8 cellular contexts compared by ENCODE assay signal in genomic region chr12:30696103-30696408, GRCh38. TPM values are rescaled to one million over a fixed set of nuclear protein-coding genes. Genes with fewer than 3 reads are reported as not detected.
A peak's percentile ranks its signal among the peaks of the same experiment; 100 is the strongest.
DNase-seq lines count a peak whose midpoint lies in the region; ATAC-seq and TF ChIP-seq lines count a peak whose summit lies in the region.

No MANE protein-coding gene starts in this region.

- no peak overlapping the region for H3K9ac ChIP-seq in HUES64 (ENCODE audit: low read depth, low read length)

- H3K27ac ChIP-seq in HUES64 (ENCODE audit: low read depth, low read length), result no peak overlapping the region
- H3K27ac ChIP-seq in dorsolateral prefrontal cortex, result peak overlapping the region in 49 of 59 donors; percentile 4 to 92 (median 72)
- peak overlapping the region; percentile 66 for H3K27ac ChIP-seq in osteoblast (ENCODE audit: low read depth, low read length)

- peak overlapping the region; percentile 92 for H3K4me3 ChIP-seq in BE2C (ENCODE audit: low read depth, low read length)
- H3K4me3 ChIP-seq in HUES64 (ENCODE audit: low read length), result peak overlapping the region; percentile 96
- H3K4me3 ChIP-seq in dorsolateral prefrontal cortex, result peak overlapping the region; percentile 37 to 100 (median 95)
- H3K4me3 ChIP-seq in osteoblast (ENCODE audit: insufficient read depth, low read length), result peak overlapping the region; percentile 94

- TF ChIP-seq CTCF in BE2C (IDR thresholded peaks at IDR 0.05; ENCODE audit: low read depth, low read length) (no peak), dorsolateral prefrontal cortex (IDR thresholded peaks at IDR 0.05 in 54 of 56, conservative IDR thresholded peaks at IDR 0.05 in 2 of 56; ENCODE audit: low read depth in 1 of 56, partially characterized antibody in 56 of 56) (no peak), osteoblast (IDR thresholded peaks at IDR 0.05; ENCODE audit: extremely low read depth, low read depth, low read length) (no peak)

- peaks cover 6% of the 10 kb centered on the region for H4K20me1 ChIP-seq in osteoblast (ENCODE audit: insufficient read depth, low read length)

- whole genome bisulfite sequencing in HUES64, result 26% methylated on average over 4 of the region's 6 CpGs

- H3K79me2 ChIP-seq in osteoblast (ENCODE audit: insufficient read depth, low read length), result peaks cover 42% of the 10 kb centered on the region

- DNase-seq in BE2C, result no peak
- no peak for DNase-seq in dorsolateral prefrontal cortex
- DNase-seq in osteoblast (ENCODE audit: insufficient read length, low spot score, missing footprints), result no peak
- DNase-seq in NCI-H2029 treated with DMSO at 0.1 percent for 48 hours (lab: John Stamatoyannopoulos, UW), result no peak
- no peak for DNase-seq in T-helper 9 cell
- no peak for DNase-seq in AML-193 (lab: John Stamatoyannopoulos, UW)

- H3K36me3 ChIP-seq in BE2C (no peaks in the 10 kb centered on the region), HUES64 (ENCODE audit: insufficient read depth, low read length) (no peaks in the 10 kb centered on the region), osteoblast (ENCODE audit: insufficient read depth, low read length) (no peaks in the 10 kb centered on the region)

- peak overlapping the region; percentile 98 for H3K4me2 ChIP-seq in osteoblast (ENCODE audit: insufficient read depth, low read length)

- peaks cover 2% of the 10 kb centered on the region; the same call in 1 of the 2 replicates for H3K4me1 ChIP-seq in BE2C
- peaks cover 21% of the 10 kb centered on the region for H3K4me1 ChIP-seq in HUES64 (ENCODE audit: insufficient read depth, low read length)
- peaks cover 35% of the 10 kb centered on the region for H3K4me1 ChIP-seq in osteoblast (ENCODE audit: insufficient read depth, low read length)

- intact Hi-C loops in dorsolateral prefrontal cortex (cut with DNase I), result no loop called here

- no peaks in the 10 kb centered on the region for H3K9me3 ChIP-seq in BE2C
- H3K9me3 ChIP-seq in HUES64 (ENCODE audit: insufficient read depth, low read depth, low read length), result no peaks in the 10 kb centered on the region
- no peaks in the 10 kb centered on the region for H3K9me3 ChIP-seq in osteoblast (ENCODE audit: low read depth, low read length)

- H3K27me3 ChIP-seq in BE2C (no peaks in the 10 kb centered on the region), HUES64 (ENCODE audit: insufficient read depth, low read length) (no peaks in the 10 kb centered on the region), dorsolateral prefrontal cortex (no peaks in the 10 kb centered on the region), osteoblast (ENCODE audit: insufficient read depth, low read length) (no peaks in the 10 kb centered on the region)

- ATAC-seq in GM21390 (IDR thresholded peaks at IDR 0.05; ENCODE audit: unreplicated experiment), result peak; percentile 43

- H2AFZ ChIP-seq in osteoblast (ENCODE audit: low read length), result peak overlapping the region; percentile 95

RNA-seq across cellular contexts. Expression of gene IPO8, which starts 0.4 kb away (rescaled TPM):
- 20.0 TPM for polyA plus RNA-seq in BE2C (2012; ENCODE audit: insufficient read depth, insufficient read length, low read depth)
- 32.8 TPM for polyA plus RNA-seq in HUES64 (2013, experiment 1 of 2)
- polyA plus RNA-seq in HUES64 (2013, experiment 2 of 2), result 32.5 TPM
- total RNA-seq in dorsolateral prefrontal cortex (10 to 100 TPM; 32.8 to 62.2 (median 44.7) TPM), osteoblast (25.7 and 28.6 TPM in 2 replicates)

RNA-seq across cellular contexts. Expression of gene CAPRIN2, which starts 58.7 kb away (rescaled TPM):
- polyA plus RNA-seq in BE2C (2012; ENCODE audit: insufficient read depth, insufficient read length, low read depth), result 8.9 TPM
- polyA plus RNA-seq in HUES64 (2013, experiment 1 of 2), result 34.5 TPM
- polyA plus RNA-seq in HUES64 (2013, experiment 2 of 2), result 41.1 TPM
- total RNA-seq in dorsolateral prefrontal cortex (100 to 1,000 TPM in 4 of 120 experiments, 10 to 100 TPM in 116; 46.1 to 105 (median 75.4) TPM), osteoblast (32.9 and 42.7 TPM in 2 replicates)
